In genomic region chr19:1260749-1261511, GRCh38 we compare ENCODE assay signal across 8 cellular contexts. TPM values are rescaled to one million over a fixed set of nuclear protein-coding genes. Genes with fewer than 3 reads are reported as not detected.
DNase-seq lines count a peak whose midpoint lies in the region; ATAC-seq and TF ChIP-seq lines count a peak whose summit lies in the region.

No MANE protein-coding gene starts in this region.

- TF ChIP-seq CTCF in glutamatergic neuron (IDR thresholded peaks at IDR 0.05; ENCODE audit: partially characterized antibody, unreplicated experiment) (no peak), osteocyte (IDR thresholded peaks at IDR 0.05) (no peak), thoracic aorta (IDR thresholded peaks at IDR 0.05) (no peak)

- peak overlapping the region; percentile 95 to 98 for H3K27ac ChIP-seq in thoracic aorta

- DNase-seq in GM04503 (ENCODE audit: low read depth) (peak; percentile 67), NCI-H1105 treated with DMSO at 0.1 percent for 48 hours (lab: John Stamatoyannopoulos, UW) (peak; percentile 96), glutamatergic neuron (peak; percentile 97), osteocyte (ENCODE audit: extremely low spot score, unreplicated experiment) (peak; percentile 99), thoracic aorta (ENCODE audit: low spot score) (no peak)
- peak; percentile 98 to 99 for DNase-seq in activated naive CD4-positive, alpha-beta T cell treated with anti-CD3 and anti-CD28 coated beads, Interleukin-2, amount 50 U/mL, for 72 hours (ENCODE audit: low spot score in 2 of 2)

- H3K4me1 Mint-ChIP-seq in glutamatergic neuron (ENCODE audit: low read depth, unreplicated experiment) (peaks cover 29% of the 10 kb centered on the region), osteocyte (ENCODE audit: unreplicated experiment) (peaks cover 84% of the 10 kb centered on the region)

- H3K9me3 Mint-ChIP-seq in activated naive CD4-positive, alpha-beta T cell treated with anti-CD3 and anti-CD28 coated beads, Interleukin-2, amount 50 U/mL, for 72 hours = no peaks in the 10 kb centered on the region
- H3K9me3 Mint-ChIP-seq in glutamatergic neuron (ENCODE audit: unreplicated experiment) (peaks cover 22% of the 10 kb centered on the region), osteocyte (ENCODE audit: unreplicated experiment) (no peaks in the 10 kb centered on the region)

- H3K4me3 Mint-ChIP-seq in glutamatergic neuron (ENCODE audit: unreplicated experiment) (peak overlapping the region; percentile 85), osteocyte (ENCODE audit: unreplicated experiment) (peak overlapping the region; percentile 72)

- peaks cover 19% of the 10 kb centered on the region for H3K36me3 ChIP-seq in thoracic aorta

- ATAC-seq in HG02571 (IDR thresholded peaks at IDR 0.05; ENCODE audit: unreplicated experiment) (peak; percentile 43), SK-N-SH treated with all-trans-retinoic acid at 6 μM for 48 hours (peak; percentile 76), thoracic aorta (ENCODE audit: insufficient number of reproducible peaks, low FRiP score, low read depth) (peak; percentile 19)
- ATAC-seq in activated naive CD4-positive, alpha-beta T cell treated with anti-CD3 and anti-CD28 coated beads, Interleukin-2, amount 50 U/mL, for 72 hours = peak; percentile 79 to 87

- H3K27me3 Mint-ChIP-seq in glutamatergic neuron (ENCODE audit: unreplicated experiment) = peaks cover 16% of the 10 kb centered on the region
- no peaks in the 10 kb centered on the region for H3K27me3 Mint-ChIP-seq in osteocyte (ENCODE audit: unreplicated experiment)

- peaks cover 9 to 25% of the 10 kb centered on the region in 2 donors for H3K36me3 Mint-ChIP-seq in activated naive CD4-positive, alpha-beta T cell treated with anti-CD3 and anti-CD28 coated beads, Interleukin-2, amount 50 U/mL, for 72 hours
- H3K36me3 Mint-ChIP-seq in glutamatergic neuron (ENCODE audit: unreplicated experiment) (no peaks in the 10 kb centered on the region), osteocyte (ENCODE audit: unreplicated experiment) (peaks cover 21% of the 10 kb centered on the region)

- H3K4me3 ChIP-seq in thoracic aorta = peak overlapping the region; percentile 82

- peak overlapping the region; percentile 92 to 97 for H3K27ac Mint-ChIP-seq in activated naive CD4-positive, alpha-beta T cell treated with anti-CD3 and anti-CD28 coated beads, Interleukin-2, amount 50 U/mL, for 72 hours
- H3K27ac Mint-ChIP-seq in glutamatergic neuron (ENCODE audit: unreplicated experiment) (no peak overlapping the region), osteocyte (ENCODE audit: unreplicated experiment) (peak overlapping the region; percentile 95)

- H3K4me1 ChIP-seq in thoracic aorta (ENCODE audit: control insufficient read depth in 1 of 2, low read depth in 2 of 2) = peaks cover 53 to 76% of the 10 kb centered on the region in 2 donors

- H3K9me3 ChIP-seq in thoracic aorta = no peaks in the 10 kb centered on the region

- H3K27me3 ChIP-seq in thoracic aorta (replicated peaks; ENCODE audit: insufficient read depth) = no peaks in the 10 kb centered on the region

TF ChIP-seq in SK-N-SH treated with all-trans-retinoic acid at 6 μM for 48 hours, 23 proteins besides CTCF, POLR2A, EP300 and RAD21:
- peak; percentile 91; the same call in 1 of the 2 replicates for TF ChIP-seq PATZ1 (CRISPR knock-in tag; IDR thresholded peaks at IDR 0.05; ENCODE audit: borderline replicate concordance)
- peak; percentile 86 for TF ChIP-seq ZFP3 (CRISPR knock-in tag; IDR thresholded peaks at IDR 0.05)
- no peak for TF ChIP-seq TCF4 (CRISPR knock-in tag; IDR thresholded peaks at IDR 0.05; ENCODE audit: borderline replicate concordance)

RNA-seq across cellular contexts. Expression of gene CIRBP, which starts 8.2 kb away (rescaled TPM):
- total RNA-seq in activated naive CD4-positive, alpha-beta T cell treated with anti-CD3 and anti-CD28 coated beads, Interleukin-2, amount 50 U/mL, for 72 hours = 100 to 1,000 TPM; 148 to 157 TPM
- total RNA-seq in glutamatergic neuron (ENCODE audit: unreplicated experiment) (341 TPM), osteocyte (401 and 408 TPM in 2 replicates), thoracic aorta (100 to 1,000 TPM; 492 to 644 TPM)

RNA-seq across cellular contexts. Expression of gene MIDN, which starts 12.5 kb away (rescaled TPM):
- total RNA-seq in activated naive CD4-positive, alpha-beta T cell treated with anti-CD3 and anti-CD28 coated beads, Interleukin-2, amount 50 U/mL, for 72 hours = 100 to 1,000 TPM in 1 of 2 donors, 10 to 100 TPM in 1; 52.9 to 113 TPM
- total RNA-seq in glutamatergic neuron (ENCODE audit: unreplicated experiment) = 325 TPM
- total RNA-seq in osteocyte = 98.1 and 103 TPM in 2 replicates
- total RNA-seq in thoracic aorta = 100 to 1,000 TPM in 1 of 2 donors, 10 to 100 TPM in 1; 80.1 to 124 TPM

RNA-seq across cellular contexts. Expression of gene FAM174C, which starts 14.4 kb away (rescaled TPM):
- 10 to 100 TPM; 42.1 to 76.0 TPM for total RNA-seq in activated naive CD4-positive, alpha-beta T cell treated with anti-CD3 and anti-CD28 coated beads, Interleukin-2, amount 50 U/mL, for 72 hours
- 17.3 TPM for total RNA-seq in glutamatergic neuron (ENCODE audit: unreplicated experiment)
- total RNA-seq in osteocyte = 35.3 and 35.8 TPM in 2 replicates
- 10 to 100 TPM; 18.8 to 40.8 TPM for total RNA-seq in thoracic aorta

RNA-seq across cellular contexts. Expression of gene ATP5F1D, which starts 19.4 kb away (rescaled TPM):
- total RNA-seq in activated naive CD4-positive, alpha-beta T cell treated with anti-CD3 and anti-CD28 coated beads, Interleukin-2, amount 50 U/mL, for 72 hours = 100 to 1,000 TPM; 114 to 201 TPM
- total RNA-seq in glutamatergic neuron (ENCODE audit: unreplicated experiment) (129 TPM), osteocyte (167 and 172 TPM in 2 replicates), thoracic aorta (10 to 100 TPM; 40.4 to 45.1 TPM)

RNA-seq across cellular contexts. Expression of gene CBARP, which starts 23.1 kb away (rescaled TPM):
- total RNA-seq in activated naive CD4-positive, alpha-beta T cell treated with anti-CD3 and anti-CD28 coated beads, Interleukin-2, amount 50 U/mL, for 72 hours = 1 to 10 TPM; 1.0 to 1.6 TPM
- 74.7 TPM for total RNA-seq in glutamatergic neuron (ENCODE audit: unreplicated experiment)
- total RNA-seq in osteocyte = 6.9 and 7.0 TPM in 2 replicates
- total RNA-seq in thoracic aorta = 1 to 10 TPM in 1 of 2 donors, under 1 TPM in 1; 0.27 to 1.9 TPM

Comparison
In these comparisons a context has a peak if more than half of its experiments do, and no peak if none do; other contexts are left out.
1. ATAC-seq: peak in every context shown above with its lines; median percentile 83 in activated naive CD4-positive, alpha-beta T cell treated with anti-CD3 and anti-CD28 coated beads, Interleukin-2, amount 50 U/mL, for 72 hours; 76 in SK-N-SH treated with all-trans-retinoic acid at 6 μM for 48 hours; 43 in HG02571; 19 in thoracic aorta.